ENCODE assay signal across 12 cellular contexts in genomic region chr9:110110154-110110553, GRCh38.
A peak's percentile ranks its signal among the peaks of the same experiment; 100 is the strongest.
DNase-seq lines count a peak whose midpoint lies in the region; ATAC-seq and TF ChIP-seq lines count a peak whose summit lies in the region.
"Had no signal": no experiment of that assay in that cellular context is flagged by ENCODE, and none has a peak within 500 bp of the region (broad histone marks: within the 10 kb centered on the region; RNA-seq: fewer than 3 reads in every experiment).

No MANE protein-coding gene starts in this region.

- H3K27me3 ChIP-seq in Caco-2 (replicated peaks; ENCODE audit: control insufficient read depth, insufficient read depth, low read length) (no peaks in the 10 kb centered on the region), breast epithelium (no peaks in the 10 kb centered on the region)
- H3K27me3 ChIP-seq: cardiac muscle cell had no signal

- H3K9me3 ChIP-seq in Caco-2 (no peaks in the 10 kb centered on the region), breast epithelium (no peaks in the 10 kb centered on the region)

- H3K36me3 Mint-ChIP-seq in Caco-2 (ENCODE audit: insufficient read depth, unreplicated experiment) (peaks cover 31% of the 10 kb centered on the region), IgD-negative memory B cell (peaks cover 4% of the 10 kb centered on the region)

- H3K4me1 Mint-ChIP-seq in Caco-2 (ENCODE audit: low read depth, unreplicated experiment) (peaks cover 52% of the 10 kb centered on the region), IgD-negative memory B cell (peaks cover 59 to 65% (median 62%) of the 10 kb centered on the region in 3 donors)

- POLR2A ChIA-PET in Caco-2 (lab: Charles Lee), result interaction anchor here (0.7 kb wide), 1 partner anchor 15 kb away, joined by 5 read pairs; no protein-coding TSS in a partner anchor

- peak overlapping the region; percentile 85 for H3K27ac Mint-ChIP-seq in Caco-2 (ENCODE audit: unreplicated experiment)
- H3K27ac Mint-ChIP-seq in IgD-negative memory B cell, result peak overlapping the region; percentile 73 to 80 (median 77)

- DNase-seq in Caco-2 (no peak), 8988T (no peak), breast epithelium (ENCODE audit: low spot score in 2 of 2) (no peak)
- no peak for DNase-seq in effector CD8-positive, alpha-beta T cell (lab: John Stamatoyannopoulos, UW)
- DNase-seq in stimulated activated CD8-positive, alpha-beta memory T cell treated with anti-CD3 and anti-CD28 coated beads, Interleukin-4, amount 100 ng/mL, for 48 hours, result no peak
- DNase-seq: activated T-cell treated with anti-CD3 and anti-CD28 coated beads, Interleukin-2, amount 50 U/mL, for 1 hour had no signal

- TF ChIP-seq CTCF in Caco-2 (IDR thresholded peaks at IDR 0.05; ENCODE audit: insufficient read depth in 1 of 2, low read depth in 1 of 2, low read length in 1 of 2, severe bottlenecking in 1 of 2, unreplicated experiment in 1 of 2) (no peak), breast epithelium (IDR thresholded peaks at IDR 0.05) (no peak)

- H3K4me1 ChIP-seq in Caco-2, result peaks cover 89% of the 10 kb centered on the region
- H3K4me1 ChIP-seq in breast epithelium, result no peaks in the 10 kb centered on the region

- H3K27me3 Mint-ChIP-seq in Caco-2 (ENCODE audit: insufficient read depth, unreplicated experiment) (no peaks in the 10 kb centered on the region), IgD-negative memory B cell (no peaks in the 10 kb centered on the region)

- H3K36me3 ChIP-seq in Caco-2 (ENCODE audit: control insufficient read depth, insufficient read depth, low read length) (no peaks in the 10 kb centered on the region; the same call in 1 of the 2 replicates), breast epithelium (no peaks in the 10 kb centered on the region)
- H3K36me3 ChIP-seq: cardiac muscle cell had no signal

- H3K27ac ChIP-seq in breast epithelium, result no peak overlapping the region
- H3K27ac ChIP-seq: cardiac muscle cell had no signal

- H3K4me3 Mint-ChIP-seq in Caco-2 (ENCODE audit: unreplicated experiment), result no peak overlapping the region
- H3K4me3 Mint-ChIP-seq in IgD-negative memory B cell, result peak overlapping the region; percentile 8 to 83 (median 60)
- H3K4me3 Mint-ChIP-seq: nephron had no signal

- TF ChIP-seq POLR2A in breast epithelium (IDR thresholded peaks at IDR 0.05), result no peak

- no peak overlapping the region for H3K4me3 ChIP-seq in Caco-2 (ENCODE audit: low read depth, low read length)
- H3K4me3 ChIP-seq in breast epithelium, result no peak overlapping the region
- H3K4me3 ChIP-seq: cardiac muscle cell, skin epidermis had no signal

- intact Hi-C loops in Caco-2 (cut with micrococcal nuclease; ENCODE audit: unreplicated experiment) (no loop called here), breast epithelium (cut with DNase I; ENCODE audit: low total_unique reads) (no loop called here)

- no TSS peak for BruUV-seq in Caco-2 (replicated peaks; lab: Mats Ljungman, UMichigan)

- ATAC-seq in GM19351 (IDR thresholded peaks at IDR 0.05; ENCODE audit: unreplicated experiment) (peak; percentile 80), HG02884 (IDR thresholded peaks at IDR 0.05; ENCODE audit: unreplicated experiment) (peak; percentile 68)

- CTCF ChIA-PET in Caco-2 (lab: Charles Lee), result interaction anchor here (0.6 kb wide), 1 partner anchor 187 kb away, joined by 3 read pairs; no protein-coding TSS in a partner anchor

- H3K9me3 Mint-ChIP-seq in Caco-2 (ENCODE audit: unreplicated experiment), result no peaks in the 10 kb centered on the region
- H3K9me3 Mint-ChIP-seq in IgD-negative memory B cell, result no peaks in the 10 kb centered on the region
- H3K9me3 Mint-ChIP-seq: nephron had no signal
